8 cellular contexts compared by ENCODE assay signal in the genomic region with DNA sequence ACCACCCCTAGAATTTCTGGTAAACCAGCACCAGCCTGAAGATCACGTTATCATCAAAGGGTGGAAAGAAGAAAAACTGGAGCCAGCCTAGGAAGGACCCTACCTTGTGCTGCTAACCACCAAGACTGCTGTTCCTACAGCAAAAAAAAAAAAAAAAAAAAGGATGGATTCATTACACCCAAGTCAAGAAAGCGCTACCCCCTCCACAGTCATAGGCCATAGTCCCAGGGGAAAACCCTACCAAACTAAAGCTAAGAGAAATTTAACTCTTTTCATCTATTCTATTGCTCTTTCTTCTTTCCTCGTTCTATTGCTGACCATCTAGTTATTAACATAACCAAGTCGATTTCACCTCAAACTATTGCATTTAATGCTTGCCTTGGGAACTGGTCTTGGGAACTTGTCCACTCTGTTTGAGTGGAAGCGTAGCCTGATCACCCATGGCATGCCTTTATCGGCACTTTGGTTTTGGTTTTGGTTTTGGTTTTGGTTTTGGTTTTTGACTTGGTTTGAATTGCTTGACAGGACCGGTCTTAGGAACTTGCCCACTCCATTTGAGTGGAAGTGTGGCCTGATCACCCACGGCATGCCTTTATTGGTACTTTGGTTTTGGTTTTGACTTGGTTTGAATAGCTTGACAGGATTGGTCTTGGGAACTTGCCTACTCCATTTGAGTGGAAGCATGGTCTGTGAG. TPM values are rescaled to one million over a fixed set of nuclear protein-coding genes. Genes with fewer than 3 reads are reported as not detected.
DNase-seq lines count a peak whose midpoint lies in the region; ATAC-seq, FAIRE-seq and TF ChIP-seq lines count a peak whose summit lies in the region.
"Not testable (repeated sequence)": the region's sequence is repeated elsewhere in the genome, so short reads cannot be mapped to it uniquely, and the experiment has no call there.

No MANE protein-coding gene starts in this region.

- H3K9me3 Mint-ChIP-seq in activated CD4-positive, alpha-beta T cell treated with anti-CD3 and anti-CD28 coated beads, Interleukin-2, amount 10 ng/mL, durations not matched to agents 7 days and 5 days; activated naive CD8-positive, alpha-beta T cell (ENCODE audit: low read depth); stimulated activated naive CD8-positive, alpha-beta T cell treated with anti-CD3 and anti-CD28 coated beads, Interleukin-15, amount 100 ng/mL, for 72 hours: not testable (repeated sequence)

- WGBS in lower leg skin, 2 donors: 89 to 92% methylated on average over 8 of the region's 8 CpGs

- not testable (repeated sequence) for DNase-seq in GM18507 (ENCODE audit: extremely low spot score, insufficient read length, low read depth); Panc1 (ENCODE audit: low read depth, low spot score); lower leg skin (ENCODE audit: low spot score in 2 of 2); stimulated activated naive CD8-positive, alpha-beta T cell treated with anti-CD3 and anti-CD28 coated beads, Interleukin-15, amount 100 ng/mL, for 72 hours
- peak; percentile 15 for DNase-seq in activated CD4-positive, alpha-beta T cell treated with anti-CD3 and anti-CD28 coated beads, Interleukin-2, amount 10 ng/mL, durations not matched to agents 7 days and 5 days

- peak overlapping the region; percentile 4 for H3K4me3 Mint-ChIP-seq in activated CD4-positive, alpha-beta T cell treated with anti-CD3 and anti-CD28 coated beads, Interleukin-2, amount 10 ng/mL, durations not matched to agents 7 days and 5 days
- peak overlapping the region; percentile 30 for H3K4me3 Mint-ChIP-seq in activated naive CD8-positive, alpha-beta T cell
- H3K4me3 Mint-ChIP-seq in stimulated activated naive CD8-positive, alpha-beta T cell treated with anti-CD3 and anti-CD28 coated beads, Interleukin-15, amount 100 ng/mL, for 72 hours: peak overlapping the region; percentile 36 to 74

- POLR2A ChIA-PET in Panc1 (lab: Charles Lee); activated CD4-positive, alpha-beta T cell treated with anti-CD3 and anti-CD28 coated beads, Interleukin-2, amount 10 ng/mL, durations not matched to agents 7 days and 5 days (lab: Charles Lee): not testable (repeated sequence)

- H3K36me3 Mint-ChIP-seq in activated CD4-positive, alpha-beta T cell treated with anti-CD3 and anti-CD28 coated beads, Interleukin-2, amount 10 ng/mL, durations not matched to agents 7 days and 5 days (ENCODE audit: low read depth); activated naive CD8-positive, alpha-beta T cell: not testable (repeated sequence)

- intact Hi-C loops in Panc1 (cut with micrococcal nuclease; ENCODE audit: unreplicated experiment); lower leg skin (cut with DNase I; ENCODE audit: low total_unique reads): not testable (repeated sequence)

- H3K27ac Mint-ChIP-seq in activated CD4-positive, alpha-beta T cell treated with anti-CD3 and anti-CD28 coated beads, Interleukin-2, amount 10 ng/mL, durations not matched to agents 7 days and 5 days: peak overlapping the region; percentile 9
- not testable (repeated sequence) for H3K27ac Mint-ChIP-seq in activated naive CD8-positive, alpha-beta T cell
- peak overlapping the region in 1 of 2 donors; percentile 9 for H3K27ac Mint-ChIP-seq in stimulated activated naive CD8-positive, alpha-beta T cell treated with anti-CD3 and anti-CD28 coated beads, Interleukin-15, amount 100 ng/mL, for 72 hours

- H3K4me1 ChIP-seq in Panc1 (ENCODE audit: control insufficient read depth, insufficient read depth, low read length): not testable (repeated sequence)

- peak overlapping the region; percentile 80 for H3K27ac ChIP-seq in Panc1 (ENCODE audit: low read length)

- not testable (repeated sequence) for BruUV-seq in Panc1 (replicated peaks; lab: Mats Ljungman, UMichigan)

- not testable (repeated sequence) for H3K27me3 Mint-ChIP-seq in activated CD4-positive, alpha-beta T cell treated with anti-CD3 and anti-CD28 coated beads, Interleukin-2, amount 10 ng/mL, durations not matched to agents 7 days and 5 days; activated naive CD8-positive, alpha-beta T cell; stimulated activated naive CD8-positive, alpha-beta T cell treated with anti-CD3 and anti-CD28 coated beads, Interleukin-15, amount 100 ng/mL, for 72 hours

- peak; percentile 58 for ATAC-seq in GM21526 (IDR thresholded peaks at IDR 0.05; ENCODE audit: low FRiP score, unreplicated experiment)
- peak; percentile 56 for ATAC-seq in HG03196 (IDR thresholded peaks at IDR 0.05; ENCODE audit: unreplicated experiment)
- ATAC-seq in Panc1: peak; percentile 51
- not testable (repeated sequence) for ATAC-seq in stimulated activated naive CD8-positive, alpha-beta T cell treated with anti-CD3 and anti-CD28 coated beads, Interleukin-15, amount 100 ng/mL, for 72 hours

- TF ChIP-seq CTCF in Panc1 (IDR thresholded peaks at IDR 0.05); lower leg skin (IDR thresholded peaks at IDR 0.05): not testable (repeated sequence)

- in situ Hi-C loops in Panc1 (cut with HindIII; ENCODE audit: low pct_unique_long_range_greater_than_20kb, low sequenced_read_pairs): not testable (repeated sequence)

- not testable (repeated sequence) for H3K9me3 ChIP-seq in Panc1 (ENCODE audit: control insufficient read depth, insufficient read depth, low read depth, low read length)

- FAIRE-seq in GM18507 (lab: Jason Lieb, UNC): peak; percentile 70

- CTCF ChIA-PET in Panc1 (lab: Charles Lee): not testable (repeated sequence)
- CTCF ChIA-PET in activated CD4-positive, alpha-beta T cell treated with anti-CD3 and anti-CD28 coated beads, Interleukin-2, amount 10 ng/mL, durations not matched to agents 7 days and 5 days (lab: Charles Lee): interaction anchor here (0.6 kb wide), 1 partner anchor 942 kb away, joined by 4 read pairs; no protein-coding TSS in a partner anchor

- peaks cover 13% of the 10 kb centered on the region for H3K4me1 Mint-ChIP-seq in activated CD4-positive, alpha-beta T cell treated with anti-CD3 and anti-CD28 coated beads, Interleukin-2, amount 10 ng/mL, durations not matched to agents 7 days and 5 days
- H3K4me1 Mint-ChIP-seq in activated naive CD8-positive, alpha-beta T cell (ENCODE audit: low read depth): not testable (repeated sequence)
- H3K4me1 Mint-ChIP-seq in stimulated activated naive CD8-positive, alpha-beta T cell treated with anti-CD3 and anti-CD28 coated beads, Interleukin-15, amount 100 ng/mL, for 72 hours: peaks cover 18% of the 10 kb centered on the region

- peak overlapping the region; percentile 38 to 59 for H3K4me3 ChIP-seq in Panc1 (ENCODE audit: low read depth in 2 of 2, low read length in 2 of 2)
- peak overlapping the region; percentile 1 for H3K4me3 ChIP-seq in lower leg skin (ENCODE audit: low read depth, poor library complexity, severe bottlenecking)

- not testable (repeated sequence) for H3K36me3 ChIP-seq in Panc1 (ENCODE audit: control insufficient read depth, insufficient read depth, low read length)

- not testable (repeated sequence) for H3K27me3 ChIP-seq in Panc1 (ENCODE audit: control insufficient read depth, insufficient read depth, low read length)

- not testable (repeated sequence) for TF ChIP-seq POLR2A in lower leg skin (IDR thresholded peaks at IDR 0.05)

RNA-seq across cellular contexts. Expression of gene NAPEPLD, which starts 6.6 kb away (rescaled TPM):
- total RNA-seq in Panc1 (2021; ENCODE audit: unreplicated experiment): 19.2 TPM
- 4.9 TPM for polyA plus RNA-seq in Panc1 (2012; ENCODE audit: insufficient read length)
- 1 to 10 TPM; 7.2 to 7.4 TPM for total RNA-seq in activated CD4-positive, alpha-beta T cell treated with anti-CD3 and anti-CD28 coated beads, Interleukin-2, amount 10 ng/mL, durations not matched to agents 7 days and 5 days
- total RNA-seq in lower leg skin: 10 to 100 TPM in 1 of 4 donors, 1 to 10 TPM in 3; 5.6 to 12.0 (median 8.5) TPM

Comparison
In these comparisons a context has a peak if more than half of its experiments do, and no peak if none do; other contexts are left out.
1. H3K4me3 Mint-ChIP-seq: peak in every context shown above with its lines; median percentile 55 in stimulated activated naive CD8-positive, alpha-beta T cell treated with anti-CD3 and anti-CD28 coated beads, Interleukin-15, amount 100 ng/mL, for 72 hours; 30 in activated naive CD8-positive, alpha-beta T cell; 4 in activated CD4-positive, alpha-beta T cell treated with anti-CD3 and anti-CD28 coated beads, Interleukin-2, amount 10 ng/mL, durations not matched to agents 7 days and 5 days.